1 cellular context compared by ENCODE assay signal in the genomic region with DNA sequence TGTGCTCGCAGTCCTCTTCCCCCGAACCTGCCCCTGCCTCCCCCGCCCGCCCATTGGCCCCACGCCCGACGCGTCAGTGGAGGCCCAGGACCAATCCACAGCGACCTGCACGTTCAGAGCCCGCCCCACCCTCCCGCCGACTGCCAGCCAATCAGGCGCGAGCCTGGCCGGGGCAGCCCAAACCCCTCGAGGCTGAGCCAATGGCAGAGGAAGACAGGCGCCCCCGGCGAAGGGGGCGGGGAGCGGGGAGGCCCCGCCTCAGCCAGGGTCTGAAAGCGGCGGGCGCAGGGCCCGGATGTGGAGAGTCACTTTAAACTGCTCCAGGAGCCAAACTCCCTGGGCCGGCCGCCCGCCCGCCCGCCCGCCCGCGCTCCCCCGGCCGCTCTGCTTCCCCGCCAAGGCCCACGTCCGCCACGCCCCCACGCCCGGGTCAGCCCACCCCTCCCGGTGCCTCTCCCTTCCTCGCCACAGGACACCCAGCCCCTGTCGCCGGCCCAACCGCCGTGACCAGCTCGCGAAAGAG.
A peak's percentile ranks its signal among the peaks of the same experiment; 100 is the strongest.
TF ChIP-seq lines count a peak whose summit lies in the region.

No MANE protein-coding gene starts in this region.

TF ChIP-seq in WTC11, 78 proteins besides CTCF, POLR2A, EP300 and RAD21 (continued from another document):
- TF ChIP-seq, protein P1, sequence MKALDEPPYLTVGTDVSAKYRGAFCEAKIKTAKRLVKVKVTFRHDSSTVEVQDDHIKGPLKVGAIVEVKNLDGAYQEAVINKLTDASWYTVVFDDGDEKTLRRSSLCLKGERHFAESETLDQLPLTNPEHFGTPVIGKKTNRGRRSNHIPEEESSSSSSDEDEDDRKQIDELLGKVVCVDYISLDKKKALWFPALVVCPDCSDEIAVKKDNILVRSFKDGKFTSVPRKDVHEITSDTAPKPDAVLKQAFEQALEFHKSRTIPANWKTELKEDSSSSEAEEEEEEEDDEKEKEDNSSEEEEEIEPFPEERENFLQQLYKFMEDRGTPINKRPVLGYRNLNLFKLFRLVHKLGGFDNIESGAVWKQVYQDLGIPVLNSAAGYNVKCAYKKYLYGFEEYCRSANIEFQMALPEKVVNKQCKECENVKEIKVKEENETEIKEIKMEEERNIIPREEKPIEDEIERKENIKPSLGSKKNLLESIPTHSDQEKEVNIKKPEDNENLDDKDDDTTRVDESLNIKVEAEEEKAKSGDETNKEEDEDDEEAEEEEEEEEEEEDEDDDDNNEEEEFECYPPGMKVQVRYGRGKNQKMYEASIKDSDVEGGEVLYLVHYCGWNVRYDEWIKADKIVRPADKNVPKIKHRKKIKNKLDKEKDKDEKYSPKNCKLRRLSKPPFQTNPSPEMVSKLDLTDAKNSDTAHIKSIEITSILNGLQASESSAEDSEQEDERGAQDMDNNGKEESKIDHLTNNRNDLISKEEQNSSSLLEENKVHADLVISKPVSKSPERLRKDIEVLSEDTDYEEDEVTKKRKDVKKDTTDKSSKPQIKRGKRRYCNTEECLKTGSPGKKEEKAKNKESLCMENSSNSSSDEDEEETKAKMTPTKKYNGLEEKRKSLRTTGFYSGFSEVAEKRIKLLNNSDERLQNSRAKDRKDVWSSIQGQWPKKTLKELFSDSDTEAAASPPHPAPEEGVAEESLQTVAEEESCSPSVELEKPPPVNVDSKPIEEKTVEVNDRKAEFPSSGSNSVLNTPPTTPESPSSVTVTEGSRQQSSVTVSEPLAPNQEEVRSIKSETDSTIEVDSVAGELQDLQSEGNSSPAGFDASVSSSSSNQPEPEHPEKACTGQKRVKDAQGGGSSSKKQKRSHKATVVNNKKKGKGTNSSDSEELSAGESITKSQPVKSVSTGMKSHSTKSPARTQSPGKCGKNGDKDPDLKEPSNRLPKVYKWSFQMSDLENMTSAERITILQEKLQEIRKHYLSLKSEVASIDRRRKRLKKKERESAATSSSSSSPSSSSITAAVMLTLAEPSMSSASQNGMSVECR (CRISPR knock-in tag; IDR thresholded peaks at IDR 0.05; ENCODE audit: borderline replicate concordance): 0 out of 2 replicates have a peak, but pooled peaks have one; percentile 16
- TF ChIP-seq ZNF671 (CRISPR knock-in tag; IDR thresholded peaks at IDR 0.05) (no peak), NFATC4 (CRISPR knock-in tag; IDR thresholded peaks at IDR 0.05) (no peak), SMAD4 (CRISPR knock-in tag; IDR thresholded peaks at IDR 0.05) (no peak), SP1 (CRISPR knock-in tag; conservative IDR thresholded peaks at IDR 0.05) (peak; percentile 61; the same call in 1 of the 2 replicates), PRRX2 (CRISPR knock-in tag; IDR thresholded peaks at IDR 0.05) (no peak)
- TF ChIP-seq, protein P2, sequence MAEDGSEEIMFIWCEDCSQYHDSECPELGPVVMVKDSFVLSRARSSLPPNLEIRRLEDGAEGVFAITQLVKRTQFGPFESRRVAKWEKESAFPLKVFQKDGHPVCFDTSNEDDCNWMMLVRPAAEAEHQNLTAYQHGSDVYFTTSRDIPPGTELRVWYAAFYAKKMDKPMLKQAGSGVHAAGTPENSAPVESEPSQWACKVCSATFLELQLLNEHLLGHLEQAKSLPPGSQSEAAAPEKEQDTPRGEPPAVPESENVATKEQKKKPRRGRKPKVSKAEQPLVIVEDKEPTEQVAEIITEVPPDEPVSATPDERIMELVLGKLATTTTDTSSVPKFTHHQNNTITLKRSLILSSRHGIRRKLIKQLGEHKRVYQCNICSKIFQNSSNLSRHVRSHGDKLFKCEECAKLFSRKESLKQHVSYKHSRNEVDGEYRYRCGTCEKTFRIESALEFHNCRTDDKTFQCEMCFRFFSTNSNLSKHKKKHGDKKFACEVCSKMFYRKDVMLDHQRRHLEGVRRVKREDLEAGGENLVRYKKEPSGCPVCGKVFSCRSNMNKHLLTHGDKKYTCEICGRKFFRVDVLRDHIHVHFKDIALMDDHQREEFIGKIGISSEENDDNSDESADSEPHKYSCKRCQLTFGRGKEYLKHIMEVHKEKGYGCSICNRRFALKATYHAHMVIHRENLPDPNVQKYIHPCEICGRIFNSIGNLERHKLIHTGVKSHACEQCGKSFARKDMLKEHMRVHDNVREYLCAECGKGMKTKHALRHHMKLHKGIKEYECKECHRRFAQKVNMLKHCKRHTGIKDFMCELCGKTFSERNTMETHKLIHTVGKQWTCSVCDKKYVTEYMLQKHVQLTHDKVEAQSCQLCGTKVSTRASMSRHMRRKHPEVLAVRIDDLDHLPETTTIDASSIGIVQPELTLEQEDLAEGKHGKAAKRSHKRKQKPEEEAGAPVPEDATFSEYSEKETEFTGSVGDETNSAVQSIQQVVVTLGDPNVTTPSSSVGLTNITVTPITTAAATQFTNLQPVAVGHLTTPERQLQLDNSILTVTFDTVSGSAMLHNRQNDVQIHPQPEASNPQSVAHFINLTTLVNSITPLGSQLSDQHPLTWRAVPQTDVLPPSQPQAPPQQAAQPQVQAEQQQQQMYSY (CRISPR knock-in tag; IDR thresholded peaks at IDR 0.05): no peak
